ENCODE assay signal across 11 cellular contexts in the genomic region with DNA sequence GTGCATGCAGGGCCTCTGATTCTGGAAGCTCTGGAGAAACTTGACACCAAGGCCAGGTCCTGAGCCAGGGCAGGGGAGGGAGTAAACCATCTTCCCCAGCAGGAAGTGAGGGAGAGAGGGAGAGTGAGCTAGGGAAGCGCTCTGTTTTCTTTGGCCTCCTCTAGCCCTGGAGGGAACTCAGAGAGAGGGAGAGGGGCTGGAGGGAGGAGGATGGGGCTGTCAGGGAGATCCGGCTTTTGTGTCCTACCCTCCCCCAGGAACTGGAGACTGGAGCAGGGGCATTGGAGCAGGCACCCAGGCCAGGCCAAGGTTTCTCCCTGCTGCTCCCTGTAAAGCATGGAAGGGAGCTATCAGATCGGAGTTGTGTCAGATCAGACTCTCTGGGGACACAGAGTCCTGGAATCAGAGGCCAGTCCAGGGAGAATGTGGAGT. TPM values are rescaled to one million over a fixed set of nuclear protein-coding genes. Genes with fewer than 3 reads are reported as not detected.
DNase-seq lines count a peak whose midpoint lies in the region; ATAC-seq and TF ChIP-seq lines count a peak whose summit lies in the region.
"Had no signal": no experiment of that assay in that cellular context is flagged by ENCODE, and none has a peak within 500 bp of the region (broad histone marks: within the 10 kb centered on the region; RNA-seq: fewer than 3 reads in every experiment).

No MANE protein-coding gene starts in this region.

- no peak for TF ChIP-seq RAD21 in liver (IDR thresholded peaks at IDR 0.05)

- H3K4me1 ChIP-seq in liver (ENCODE audit: control insufficient read depth in 4 of 4, insufficient read depth in 4 of 4, low read length in 3 of 4) (no peaks in the 10 kb centered on the region), thoracic aorta (ENCODE audit: control insufficient read depth in 1 of 2, low read depth in 2 of 2) (peaks cover 11 to 22% of the 10 kb centered on the region in 2 donors)
- H3K4me1 ChIP-seq: HAP-1 had no signal

- H3K36me3 ChIP-seq in liver (ENCODE audit: control insufficient read depth in 4 of 4, insufficient read depth in 3 of 4, low read depth in 1 of 4, low read length in 3 of 4) (no peaks in the 10 kb centered on the region), thoracic aorta (no peaks in the 10 kb centered on the region)
- H3K36me3 ChIP-seq: HAP-1 had no signal

- TF ChIP-seq CTCF in coronary artery (IDR thresholded peaks at IDR 0.05) (no peak), liver (IDR thresholded peaks at IDR 0.05; ENCODE audit: low read depth, low read length, missing input control) (no peak), thoracic aorta (IDR thresholded peaks at IDR 0.05) (no peak)

- peak overlapping the region in 1 of 2 donors; percentile 79 for H3K27ac ChIP-seq in coronary artery
- H3K27ac ChIP-seq in liver (ENCODE audit: low read depth in 1 of 2, low read length in 2 of 2) = no peak overlapping the region
- peak overlapping the region; percentile 50 to 70 for H3K27ac ChIP-seq in thoracic aorta

- no peak overlapping the region for H3K9ac ChIP-seq in liver (ENCODE audit: low read depth in 1 of 2, low read length in 2 of 2)

- H3K9me3 ChIP-seq in liver (ENCODE audit: control insufficient read depth in 4 of 4, low read length in 3 of 4) = no peaks in the 10 kb centered on the region
- no peaks in the 10 kb centered on the region for H3K9me3 ChIP-seq in thoracic aorta
- H3K9me3 ChIP-seq: HAP-1 had no signal

- DNase-seq in NCI-H226 (peak; percentile 41), coronary artery (ENCODE audit: low spot score) (peak; percentile 79), thoracic aorta (ENCODE audit: low spot score) (no peak), NCI-H1417 (lab: John Stamatoyannopoulos, UW) (no peak), NCI-H2227 (lab: John Stamatoyannopoulos, UW; ENCODE audit: unreplicated experiment) (no peak)
- DNase-seq: dorsolateral prefrontal cortex, OCI-M1 had no signal

- 79% methylated on average over 3 of the region's 3 CpGs for WGBS in liver

- ATAC-seq in thoracic aorta (ENCODE audit: insufficient number of reproducible peaks, low FRiP score, low read depth) = no peak
- no peak for ATAC-seq in GM19324 (IDR thresholded peaks at IDR 0.05; ENCODE audit: low FRiP score, unreplicated experiment)
- ATAC-seq in HG03045 (IDR thresholded peaks at IDR 0.05; ENCODE audit: unreplicated experiment) = no peak

- no peaks in the 10 kb centered on the region for H3K27me3 ChIP-seq in liver (ENCODE audit: control insufficient read depth in 4 of 4, insufficient read depth in 4 of 4, low read length in 3 of 4)
- no peaks in the 10 kb centered on the region for H3K27me3 ChIP-seq in thoracic aorta (replicated peaks; ENCODE audit: insufficient read depth)
- H3K27me3 ChIP-seq: dorsolateral prefrontal cortex had no signal

- H3K4me3 ChIP-seq in coronary artery (no peak overlapping the region), liver (ENCODE audit: low read depth in 1 of 3, low read length in 3 of 3) (no peak overlapping the region), thoracic aorta (peak overlapping the region; percentile 29)
- H3K4me3 ChIP-seq: dorsolateral prefrontal cortex, HAP-1 had no signal

TF ChIP-seq in liver, 16 proteins besides CTCF, POLR2A, EP300 and RAD21:
- TF ChIP-seq SP1 (IDR thresholded peaks at IDR 0.05) = no peak
- peak; percentile 13 for TF ChIP-seq NR2F2 (IDR thresholded peaks at IDR 0.05)

RNA-seq across cellular contexts. Expression of gene PKDCC, which starts 22.7 kb away (rescaled TPM):
- total RNA-seq in liver (10 to 100 TPM; 24.9 to 76.0 TPM), thoracic aorta (100 to 1,000 TPM in 1 of 2 donors, 10 to 100 TPM in 1; 75.8 to 225 TPM)
- polyA plus RNA-seq in liver = 10 to 100 TPM in 1 of 2 donors, 1 to 10 TPM in 1; 2.0 to 14.6 TPM

Comparison
In these comparisons a context has a peak if more than half of its experiments do, and no peak if none do; other contexts are left out.
1. DNase-seq: peak in NCI-H226 (single experiment) and coronary artery (single experiment); none in thoracic aorta (single experiment), NCI-H1417 (0 of 3) and NCI-H2227 (single experiment).
2. H3K27ac ChIP-seq: peak in thoracic aorta (2 of 2); none in liver (0 of 2).